In genomic region chr6:53662457-53662856, GRCh38 we compare ENCODE assay signal across 26 cellular contexts. TPM values are rescaled to one million over a fixed set of nuclear protein-coding genes. Genes with fewer than 3 reads are reported as not detected.
DNase-seq lines count a peak whose midpoint lies in the region; ATAC-seq, FAIRE-seq and TF ChIP-seq lines count a peak whose summit lies in the region.
"Had no signal": no experiment of that assay in that cellular context is flagged by ENCODE, and none has a peak within 500 bp of the region (broad histone marks: within the 10 kb centered on the region; RNA-seq: fewer than 3 reads in every experiment).

No MANE protein-coding gene starts in this region.

- H3K4me3 ChIP-seq in H1 (ENCODE audit: extremely low read depth in 1 of 4, insufficient read depth in 2 of 4, low read depth in 3 of 4, low read length in 4 of 4) (no peak overlapping the region), heart right ventricle (peak overlapping the region; percentile 30 to 61 (median 51)), right atrium auricular region (peak overlapping the region; percentile 45 to 52), gastrocnemius medialis (peak overlapping the region in 1 of 4 donors; percentile 25)
- H3K4me3 ChIP-seq: GM12878, GM23248 had no signal

- 0 out of 2 replicates have a peak overlapping the region, but pooled peaks have one; percentile 21 for H2BK20ac ChIP-seq in H1 (ENCODE audit: low read length)

- H3K9me3 ChIP-seq in H1 (ENCODE audit: insufficient read depth in 2 of 2, low read depth in 1 of 2, low read length in 1 of 2) (no peaks in the 10 kb centered on the region), heart right ventricle (no peaks in the 10 kb centered on the region), right atrium auricular region (no peaks in the 10 kb centered on the region), gastrocnemius medialis (no peaks in the 10 kb centered on the region)
- H3K9me3 ChIP-seq: BE2C had no signal

- no peak overlapping the region for H2BK12ac ChIP-seq in H1 (ENCODE audit: low read depth, low read length)

- H3K18ac ChIP-seq in H1 (ENCODE audit: extremely low read depth, low read length): no peak overlapping the region

- no peak overlapping the region for H3K23ac ChIP-seq in H1 (ENCODE audit: insufficient read length)

- peaks cover 10% of the 10 kb centered on the region for H3K27me3 Mint-ChIP-seq in activated naive CD4-positive, alpha-beta T cell treated with anti-CD3 and anti-CD28 coated beads for 36 hours (ENCODE audit: low read depth)
- peaks cover 26% of the 10 kb centered on the region for H3K27me3 Mint-ChIP-seq in activated T-helper 1 cell treated with anti-CD3 and anti-CD28 coated beads, Interleukin-12 subunit alpha, Interleukin-12 subunit beta, Interleukin-2, Interleukin-4 antibody, amounts not matched to agents 30 ng/mL and 10 ng/mL and 1 ng/mL, durations not matched to agents 14 hours and 24 hours and 36 hours (ENCODE audit: insufficient read depth)

- H3K27me3 ChIP-seq in H1 (replicated peaks in 1 of 4; ENCODE audit: control insufficient read depth in 3 of 4, extremely low read depth in 1 of 4, insufficient read depth in 3 of 4, low read length in 3 of 4) (no peaks in the 10 kb centered on the region), heart right ventricle (peaks cover 0 to 7% (median 0%) of the 10 kb centered on the region in 7 donors), right atrium auricular region (no peaks in the 10 kb centered on the region), gastrocnemius medialis (no peaks in the 10 kb centered on the region)
- H3K27me3 ChIP-seq: BE2C had no signal

- H2AK5ac ChIP-seq in H1 (ENCODE audit: low read depth, low read length): no peak overlapping the region

- no peak overlapping the region for H3K4me3 Mint-ChIP-seq in activated naive CD4-positive, alpha-beta T cell treated with anti-CD3 and anti-CD28 coated beads for 36 hours
- no peak overlapping the region for H3K4me3 Mint-ChIP-seq in activated T-helper 1 cell treated with anti-CD3 and anti-CD28 coated beads, Interleukin-12 subunit alpha, Interleukin-12 subunit beta, Interleukin-2, Interleukin-4 antibody, amounts not matched to agents 30 ng/mL and 10 ng/mL and 1 ng/mL, durations not matched to agents 14 hours and 24 hours and 36 hours
- H3K4me3 Mint-ChIP-seq: CD4-positive, CD25-positive, alpha-beta regulatory T cell; CD8-positive, alpha-beta memory T cell had no signal

- H4K8ac ChIP-seq in H1 (ENCODE audit: extremely low read depth, insufficient read depth, low read length): no peak overlapping the region

- CTCF ChIA-PET in H1 (lab: Charles Lee; ENCODE audit: partially characterized antibody): interaction anchor here (0.6 to 4.1 kb wide), 9 partner anchors 8 to 169 kb away, joined by 3 to 26 read pairs (median 4); no protein-coding TSS in a partner anchor
- CTCF ChIA-PET in activated naive CD4-positive, alpha-beta T cell treated with anti-CD3 and anti-CD28 coated beads for 36 hours (lab: Charles Lee): interaction anchor here (0.6 to 1.7 kb wide), 8 partner anchors 11 to 178 kb away, joined by 3 to 6 read pairs (median 4); no protein-coding TSS in a partner anchor

- in situ Hi-C loops in gastrocnemius medialis (cut with MboI; ENCODE audit: low sequenced_read_pairs in 4 of 4): no loop called here
- in situ Hi-C loops in KBM-7 (cut with MboI; ENCODE audit: low pct_unique_long_range_greater_than_20kb, low sequenced_read_pairs): no loop called here

- no peak overlapping the region for H4K91ac ChIP-seq in H1 (replicated peaks; ENCODE audit: insufficient read length, low read length)

- H3K79me1 ChIP-seq in H1 (ENCODE audit: low read depth, low read length): no peaks in the 10 kb centered on the region

- no peaks in the 10 kb centered on the region for H4K20me1 ChIP-seq in H1 (replicated peaks in 1 of 2; ENCODE audit: control insufficient read depth in 1 of 2, insufficient read depth in 2 of 2, low read length in 2 of 2)

- H3K36me3 ChIP-seq in H1 (ENCODE audit: control insufficient read depth in 2 of 4, insufficient read depth in 4 of 4, low read length in 3 of 4) (no peaks in the 10 kb centered on the region), heart right ventricle (no peaks in the 10 kb centered on the region), right atrium auricular region (peaks cover 21% of the 10 kb centered on the region), gastrocnemius medialis (no peaks in the 10 kb centered on the region)
- H3K36me3 ChIP-seq: BE2C had no signal

- no peak overlapping the region for H4K5ac ChIP-seq in H1 (ENCODE audit: insufficient read length, low read depth, low read length)

- H3K27ac Mint-ChIP-seq in activated naive CD4-positive, alpha-beta T cell treated with anti-CD3 and anti-CD28 coated beads for 36 hours: no peak overlapping the region
- no peak overlapping the region for H3K27ac Mint-ChIP-seq in activated T-helper 1 cell treated with anti-CD3 and anti-CD28 coated beads, Interleukin-12 subunit alpha, Interleukin-12 subunit beta, Interleukin-2, Interleukin-4 antibody, amounts not matched to agents 30 ng/mL and 10 ng/mL and 1 ng/mL, durations not matched to agents 14 hours and 24 hours and 36 hours

- TF ChIP-seq RAD21 in H1 (IDR thresholded peaks at IDR 0.05 in 1 of 2, conservative IDR thresholded peaks at IDR 0.05 in 1 of 2; ENCODE audit: low read depth in 2 of 2, low read length in 2 of 2): no peak

- no peak for TF ChIP-seq CTCF in H1 (IDR thresholded peaks at IDR 0.05; ENCODE audit: control extremely low read depth in 1 of 3, insufficient read depth in 1 of 3, low read depth in 1 of 3, low read length in 3 of 3)
- no peak for TF ChIP-seq CTCF in heart right ventricle (IDR thresholded peaks at IDR 0.05)
- TF ChIP-seq CTCF in right atrium auricular region (IDR thresholded peaks at IDR 0.05): no peak
- TF ChIP-seq CTCF in gastrocnemius medialis (IDR thresholded peaks at IDR 0.05 in 4 of 5, conservative IDR thresholded peaks at IDR 0.05 in 1 of 5): no peak

- no peaks in the 10 kb centered on the region for H3K4me1 Mint-ChIP-seq in activated naive CD4-positive, alpha-beta T cell treated with anti-CD3 and anti-CD28 coated beads for 36 hours (ENCODE audit: low read depth)
- H3K4me1 Mint-ChIP-seq in activated T-helper 1 cell treated with anti-CD3 and anti-CD28 coated beads, Interleukin-12 subunit alpha, Interleukin-12 subunit beta, Interleukin-2, Interleukin-4 antibody, amounts not matched to agents 30 ng/mL and 10 ng/mL and 1 ng/mL, durations not matched to agents 14 hours and 24 hours and 36 hours (ENCODE audit: low read depth): no peaks in the 10 kb centered on the region
- H3K4me1 Mint-ChIP-seq: CD4-positive, CD25-positive, alpha-beta regulatory T cell; CD8-positive, alpha-beta memory T cell had no signal

- 90% methylated on average over 2 of the region's 2 CpGs; no CpG with 5 or more reads in 1 of the 2 experiments for WGBS in H1 (ENCODE audit: extremely low coverage in 1 of 2, insufficient coverage in 1 of 2, insufficient read length in 1 of 2, insufficient replicate concordance in 2 of 2, low coverage in 1 of 2, low lambda C conversion rate in 2 of 2, missing lambda C conversion rate in 1 of 2), 2 experiments
- WGBS in heart right ventricle, 2 donors: 47 to 57% methylated on average over 2 of the region's 2 CpGs

- no peaks in the 10 kb centered on the region for H3K4me1 ChIP-seq in H1 (replicated peaks in 1 of 4; ENCODE audit: control insufficient read depth in 3 of 4, insufficient read depth in 4 of 4, low read length in 3 of 4)
- H3K4me1 ChIP-seq in heart right ventricle: peaks cover 0 to 43% (median 8%) of the 10 kb centered on the region in 9 donors
- H3K4me1 ChIP-seq in right atrium auricular region: no peaks in the 10 kb centered on the region
- H3K4me1 ChIP-seq in gastrocnemius medialis: peaks cover 63 to 72% of the 10 kb centered on the region in 2 donors
- H3K4me1 ChIP-seq: BE2C had no signal

- H3K14ac ChIP-seq in H1 (ENCODE audit: insufficient read length): no peak overlapping the region

- no peak overlapping the region for H3K27ac ChIP-seq in H1 (ENCODE audit: low read depth, low read length)
- peak overlapping the region in 7 of 10 donors; percentile 12 to 93 (median 90) for H3K27ac ChIP-seq in heart right ventricle
- H3K27ac ChIP-seq in right atrium auricular region: peak overlapping the region; percentile 48 to 89
- H3K27ac ChIP-seq in gastrocnemius medialis: peak overlapping the region; percentile 89 to 96 (median 92)
- H3K27ac ChIP-seq: GM23248 had no signal

- H2BK5ac ChIP-seq in H1 (ENCODE audit: low read depth, low read length): no peak overlapping the region

- no peaks in the 10 kb centered on the region for H3K79me2 ChIP-seq in H1 (ENCODE audit: control insufficient read depth in 1 of 2, insufficient read depth in 2 of 2, low read length in 2 of 2)

- no peak for DNase-seq in H1 (ENCODE audit: low read depth in 1 of 2, low spot score in 2 of 2)
- DNase-seq in heart right ventricle: no peak
- no peak for DNase-seq in right atrium auricular region (ENCODE audit: low spot score)
- no peak for DNase-seq in gastrocnemius medialis
- no peak for DNase-seq in KBM-7
- DNase-seq in cerebellar nuclear complex (lab: John Stamatoyannopoulos, UW): no peak
- no peak for DNase-seq in activated naive CD4-positive, alpha-beta T cell treated with anti-CD3 and anti-CD28 coated beads for 36 hours
- no peak for DNase-seq in activated T-helper 1 cell treated with anti-CD3 and anti-CD28 coated beads, Interleukin-12 subunit alpha, Interleukin-12 subunit beta, Interleukin-2, Interleukin-4 antibody, amounts not matched to agents 30 ng/mL and 10 ng/mL and 1 ng/mL, durations not matched to agents 14 hours and 24 hours and 36 hours (ENCODE audit: low spot score)
- DNase-seq: 8988T; BE2C; C1 segment of cervical spinal cord; CD4-positive, CD25-positive, alpha-beta regulatory T cell; CD8-positive, alpha-beta memory T cell; COR-L47; DMS 273 treated with DMSO at 0.1 percent for 48 hours; DMS53; DND-41; EL; GM23248; HCEC 1CT; IMR-90 had no signal

- ATAC-seq in heart right ventricle (peak in 6 of 8 donors; percentile 25 to 66 (median 46)), gastrocnemius medialis (no peak)
- ATAC-seq: GM12878 had no signal

- H3K9ac ChIP-seq in H1 (replicated peaks in 1 of 4; ENCODE audit: extremely low read depth in 1 of 4, low read depth in 3 of 4, low read length in 3 of 4): no peak overlapping the region
- H3K9ac ChIP-seq: GM23248 had no signal

- H2AFZ ChIP-seq in H1 (ENCODE audit: low read length): 0 out of 2 replicates have a peak overlapping the region, but pooled peaks have one; percentile 16
- H2AFZ ChIP-seq: GM23248 had no signal

- no peak overlapping the region for H2BK120ac ChIP-seq in H1 (replicated peaks; ENCODE audit: low read depth, low read length)

- no peak overlapping the region for H3K4ac ChIP-seq in H1 (replicated peaks; ENCODE audit: insufficient read length, low read depth, low read length)

- H3K23me2 ChIP-seq in H1 (ENCODE audit: low read depth, low read length): no peaks in the 10 kb centered on the region; the same call in 1 of the 2 replicates

- POLR2A ChIA-PET in H1 (lab: Charles Lee; ENCODE audit: partially characterized antibody): no interaction called here

- TF ChIP-seq POLR2A in H1 (IDR thresholded peaks at IDR 0.05; ENCODE audit: control extremely low read depth in 1 of 2, low read depth in 2 of 2, low read length in 2 of 2) (no peak), gastrocnemius medialis (IDR thresholded peaks at IDR 0.05) (no peak)

- no peak for TF ChIP-seq EP300 in H1 (IDR thresholded peaks at IDR 0.05; ENCODE audit: borderline replicate concordance in 1 of 2, low read depth in 2 of 2, low read length in 2 of 2)

- no peaks in the 10 kb centered on the region for H3K9me3 Mint-ChIP-seq in activated naive CD4-positive, alpha-beta T cell treated with anti-CD3 and anti-CD28 coated beads for 36 hours
- no peaks in the 10 kb centered on the region for H3K9me3 Mint-ChIP-seq in activated T-helper 1 cell treated with anti-CD3 and anti-CD28 coated beads, Interleukin-12 subunit alpha, Interleukin-12 subunit beta, Interleukin-2, Interleukin-4 antibody, amounts not matched to agents 30 ng/mL and 10 ng/mL and 1 ng/mL, durations not matched to agents 14 hours and 24 hours and 36 hours

- no peak overlapping the region for H2BK15ac ChIP-seq in H1 (ENCODE audit: low read length)

- no peak overlapping the region for H3K56ac ChIP-seq in H1 (replicated peaks; ENCODE audit: insufficient read length, low read depth, low read length)

- FAIRE-seq in H1 (lab: Jason Lieb, UNC): no peak
- FAIRE-seq: GM12878, GM19239, H54, HTR-8/SVneo had no signal

- H3K4me2 ChIP-seq in H1 (ENCODE audit: insufficient read depth in 1 of 2, low read depth in 2 of 2, low read length in 2 of 2): no peak overlapping the region

- intact Hi-C loops in heart right ventricle (cut with DNase I) (no loop called here), gastrocnemius medialis (cut with DNase I; ENCODE audit: low total_unique reads) (loop anchor here (2.0 to 10.0 kb wide), 3 partner anchors 40 to 668 kb away; partner anchors contain the start of gene GSTA4)
- intact Hi-C loops in activated naive CD4-positive, alpha-beta T cell treated with anti-CD3 and anti-CD28 coated beads for 36 hours (cut with micrococcal nuclease): no loop called here
- intact Hi-C loops in activated T-helper 1 cell treated with anti-CD3 and anti-CD28 coated beads, Interleukin-12 subunit alpha, Interleukin-12 subunit beta, Interleukin-2, Interleukin-4 antibody, amounts not matched to agents 30 ng/mL and 10 ng/mL and 1 ng/mL, durations not matched to agents 14 hours and 24 hours and 36 hours (cut with micrococcal nuclease): no loop called here

- H3K36me3 Mint-ChIP-seq in activated naive CD4-positive, alpha-beta T cell treated with anti-CD3 and anti-CD28 coated beads for 36 hours (ENCODE audit: low read depth): no peaks in the 10 kb centered on the region
- H3K36me3 Mint-ChIP-seq in activated T-helper 1 cell treated with anti-CD3 and anti-CD28 coated beads, Interleukin-12 subunit alpha, Interleukin-12 subunit beta, Interleukin-2, Interleukin-4 antibody, amounts not matched to agents 30 ng/mL and 10 ng/mL and 1 ng/mL, durations not matched to agents 14 hours and 24 hours and 36 hours (ENCODE audit: low read depth): no peaks in the 10 kb centered on the region
- H3K36me3 Mint-ChIP-seq: CD4-positive, CD25-positive, alpha-beta regulatory T cell; CD8-positive, alpha-beta memory T cell had no signal

RNA-seq across cellular contexts. Expression of gene KLHL31, which starts 3.1 kb away (rescaled TPM):
- 0.39 and 0.54 TPM in 2 replicates for total RNA-seq in H1 (2021; fragmentation: NEBNext Ultra II Directional; extraction: Animal tissue kit (Norgen Biotek cat#: 25700))
- polyA plus RNA-seq in H1 (2011; rRNA removed) (0.15 and 0.28 TPM in 2 replicates), heart right ventricle (100 to 1,000 TPM in 1 of 2 donors, 10 to 100 TPM in 1; 35.1 to 129 TPM)
- polyA plus RNA-seq in H1 (2011; cell fraction: cytosol; rRNA removed): 0.21 TPM
- polyA plus RNA-seq in H1 (2011; cell fraction: nucleus; rRNA removed): 0.47 TPM
- 0.16 to 0.28 TPM (median 0.18 TPM) in 4 replicates for polyA plus RNA-seq in H1 (2012, experiment 1 of 2)
- polyA plus RNA-seq in H1 (2012, experiment 2 of 2): not detected
- polyA plus RNA-seq in H1 (2013, experiment 1 of 2): 0.24 TPM
- polyA plus RNA-seq in H1 (2013, experiment 2 of 2): 0.28 TPM
- polyA minus RNA-seq in H1 (2011; rRNA and poly(A)+ RNA removed): 0.38 and 0.56 TPM in 2 replicates
- polyA minus RNA-seq in H1 (2011; cell fraction: cytosol; rRNA and poly(A)+ RNA removed): 1.1 TPM
- 1.7 TPM for polyA minus RNA-seq in H1 (2011; cell fraction: nucleus; rRNA and poly(A)+ RNA removed)
- total RNA-seq in heart right ventricle (100 to 1,000 TPM; 198 to 452 (median 287) TPM), right atrium auricular region (100 to 1,000 TPM; 143 to 203 TPM), gastrocnemius medialis (10 to 100 TPM; 11.5 to 76.1 (median 25.6) TPM)
- total RNA-seq in activated naive CD4-positive, alpha-beta T cell treated with anti-CD3 and anti-CD28 coated beads for 36 hours: under 1 TPM; 0.10 to 0.15 TPM
- 0.13 and 0.22 TPM in 2 replicates for total RNA-seq in activated T-helper 1 cell treated with anti-CD3 and anti-CD28 coated beads, Interleukin-12 subunit alpha, Interleukin-12 subunit beta, Interleukin-2, Interleukin-4 antibody, amounts not matched to agents 30 ng/mL and 10 ng/mL and 1 ng/mL, durations not matched to agents 14 hours and 24 hours and 36 hours
- total RNA-seq: CD4-positive, CD25-positive, alpha-beta regulatory T cell; G401; GM12878; GM23248; IMR-90 had no signal
- polyA plus RNA-seq: CD4-positive, CD25-positive, alpha-beta regulatory T cell; CD8-positive, alpha-beta memory T cell had no signal

Comparison
In these comparisons a context has a peak if more than half of its experiments do, and no peak if none do; other contexts are left out.
1. H3K4me3 ChIP-seq: peak in heart right ventricle (10 of 10) and right atrium auricular region (2 of 2); none in H1 (0 of 4).
2. ATAC-seq: peak in heart right ventricle (6 of 8); none in gastrocnemius medialis (0 of 2).